12 cellular contexts compared by ENCODE assay signal in genomic region chr5:65059681-65060598, GRCh38.
DNase-seq lines count a peak whose midpoint lies in the region; ATAC-seq and TF ChIP-seq lines count a peak whose summit lies in the region.
"Had no signal": no experiment of that assay in that cellular context is flagged by ENCODE, and none has a peak within 500 bp of the region (broad histone marks: within the 10 kb centered on the region; RNA-seq: fewer than 3 reads in every experiment).

No MANE protein-coding gene starts in this region.

- no peak for TF ChIP-seq POLR2A in spleen (IDR thresholded peaks at IDR 0.05)

- H3K36me3 ChIP-seq in endodermal cell (ENCODE audit: control insufficient read depth, insufficient read depth, low read length) (no peaks in the 10 kb centered on the region), spleen (no peaks in the 10 kb centered on the region)
- H3K36me3 ChIP-seq: ovary, thyroid gland had no signal

- H3K36me3 Mint-ChIP-seq in endodermal cell (ENCODE audit: low read depth) (no peaks in the 10 kb centered on the region), progenitor cell of endocrine pancreas (ENCODE audit: insufficient read depth) (no peaks in the 10 kb centered on the region)

- WGBS in endodermal cell (ENCODE audit: insufficient coverage in 1 of 2, insufficient read length in 1 of 2), 2 experiments, result 92 to 100% methylated on average over 3 to 6 of the region's 6 CpGs
- WGBS in spleen, 5 donors, result 82 to 92% (median 90%) methylated on average over 6 of the region's 6 CpGs

- H3K27ac Mint-ChIP-seq in endodermal cell, result no peak overlapping the region
- H3K27ac Mint-ChIP-seq in progenitor cell of endocrine pancreas, result no peak overlapping the region

- H3K27me3 ChIP-seq in endodermal cell (ENCODE audit: control insufficient read depth, insufficient read depth, low read length, poor library complexity, severe bottlenecking) (no peaks in the 10 kb centered on the region), spleen (replicated peaks in 1 of 7) (no peaks in the 10 kb centered on the region)
- H3K27me3 ChIP-seq: ovary, thyroid gland had no signal

- ATAC-seq in activated CD4-positive, CD25-positive, alpha-beta regulatory T cell treated with anti-CD3 and anti-CD28 coated beads, Interleukin-2, amount 50 U/mL, for 24 hours, result peak; percentile 36 to 56
- ATAC-seq in HG02938 (IDR thresholded peaks at IDR 0.05; ENCODE audit: unreplicated experiment), result peak; percentile 40

- H3K4me1 Mint-ChIP-seq in endodermal cell, result peaks cover 6% of the 10 kb centered on the region
- no peaks in the 10 kb centered on the region for H3K4me1 Mint-ChIP-seq in progenitor cell of endocrine pancreas (ENCODE audit: low read depth)
- H3K4me1 Mint-ChIP-seq: central memory CD8-positive, alpha-beta T cell had no signal

- DNase-seq in activated CD4-positive, CD25-positive, alpha-beta regulatory T cell (lab: John Stamatoyannopoulos, UW), result no peak
- no peak for DNase-seq in endodermal cell
- DNase-seq in spleen, result no peak
- no peak for DNase-seq in progenitor cell of endocrine pancreas (ENCODE audit: low spot score, unreplicated experiment)
- DNase-seq in GOT3 (lab: John Stamatoyannopoulos, UW), result no peak
- DNase-seq in retina, result no peak
- DNase-seq: GF-D8, ovary, thyroid gland had no signal

- H3K27ac ChIP-seq in endodermal cell (ENCODE audit: low read depth, low read length), result no peak overlapping the region
- H3K27ac ChIP-seq in spleen, result peak overlapping the region in 5 of 8 donors; percentile 7 to 73 (median 35)
- H3K27ac ChIP-seq: ovary, thyroid gland had no signal

- H3K9me3 Mint-ChIP-seq in endodermal cell, result peaks cover 13% of the 10 kb centered on the region
- peaks cover 4% of the 10 kb centered on the region for H3K9me3 Mint-ChIP-seq in progenitor cell of endocrine pancreas (ENCODE audit: low read depth)
- H3K9me3 Mint-ChIP-seq: central memory CD8-positive, alpha-beta T cell had no signal

- peak overlapping the region; percentile 29 for H3K4me3 ChIP-seq in endodermal cell (ENCODE audit: low read length)
- no peak overlapping the region for H3K4me3 ChIP-seq in spleen
- H3K4me3 ChIP-seq: ovary, thyroid gland had no signal

- H3K4me1 ChIP-seq in endodermal cell (ENCODE audit: control insufficient read depth, insufficient read depth, low read length) (no peaks in the 10 kb centered on the region), spleen (peaks cover 0 to 29% (median 2%) of the 10 kb centered on the region in 6 donors)
- H3K4me1 ChIP-seq: thyroid gland had no signal

- H3K9me3 ChIP-seq in endodermal cell (ENCODE audit: control insufficient read depth, low read length), result peaks cover 13% of the 10 kb centered on the region
- H3K9me3 ChIP-seq in spleen, result peaks cover 0 to 9% (median 2%) of the 10 kb centered on the region in 8 donors
- H3K9me3 ChIP-seq: ovary, thyroid gland had no signal

- TF ChIP-seq CTCF in endodermal cell (conservative IDR thresholded peaks at IDR 0.05), result no peak
- TF ChIP-seq CTCF in spleen (IDR thresholded peaks at IDR 0.05 in 8 of 11, conservative IDR thresholded peaks at IDR 0.05 in 3 of 11), result no peak
- no peak for TF ChIP-seq CTCF in progenitor cell of endocrine pancreas (IDR thresholded peaks at IDR 0.05; ENCODE audit: unreplicated experiment)

- H3K9ac ChIP-seq in endodermal cell (ENCODE audit: extremely low read depth, low read length, poor library complexity, severe bottlenecking), result no peak overlapping the region

- intact Hi-C loops in spleen (cut with DNase I; ENCODE audit: low total_unique reads), result no loop called here

- H3K27me3 Mint-ChIP-seq in endodermal cell (ENCODE audit: insufficient read depth), result no peaks in the 10 kb centered on the region
- no peaks in the 10 kb centered on the region for H3K27me3 Mint-ChIP-seq in progenitor cell of endocrine pancreas

- H3K4me3 Mint-ChIP-seq in endodermal cell, result no peak overlapping the region
- H3K4me3 Mint-ChIP-seq in progenitor cell of endocrine pancreas (ENCODE audit: low read depth), result no peak overlapping the region
- H3K4me3 Mint-ChIP-seq: central memory CD8-positive, alpha-beta T cell had no signal
